In the genomic region with DNA sequence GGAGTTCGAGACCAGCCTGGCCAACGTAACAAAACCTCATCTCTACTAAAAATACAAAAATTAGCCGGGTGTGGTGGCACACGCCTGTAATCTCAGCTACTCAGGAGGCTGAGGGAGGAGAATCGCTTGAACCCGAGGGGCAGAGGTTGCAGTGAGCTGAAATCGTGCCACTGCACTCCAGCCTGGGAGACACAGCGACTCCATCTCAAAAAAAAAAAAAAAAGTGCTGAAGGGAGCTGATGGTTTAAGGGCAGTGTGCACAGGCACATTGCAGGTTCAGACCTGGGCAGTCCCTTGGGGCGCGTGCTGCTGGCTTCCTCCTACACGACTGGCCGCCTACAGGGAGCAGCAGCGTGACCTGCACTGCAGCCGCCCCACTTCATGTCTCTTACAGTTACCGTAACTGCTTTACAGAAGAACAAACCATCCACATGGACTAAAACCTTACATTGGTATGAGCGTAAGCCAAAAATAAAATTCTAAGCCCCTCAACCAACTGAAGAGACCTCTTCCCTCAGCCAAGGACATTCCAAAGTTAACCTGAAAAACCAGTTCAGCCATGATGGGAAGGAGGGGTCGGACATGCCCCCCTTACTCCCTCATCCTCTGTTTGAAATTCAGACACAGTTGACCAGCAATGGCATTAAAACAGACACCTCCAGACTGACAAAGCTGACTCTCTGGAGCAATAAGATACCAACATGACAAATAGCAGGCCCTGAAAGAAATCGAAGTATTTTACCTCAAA, we compare ENCODE assay signal across 1 cellular context.
TF ChIP-seq lines count a peak whose summit lies in the region.

No MANE protein-coding gene starts in this region.

TF ChIP-seq in HEK293, 187 proteins besides CTCF, POLR2A, EP300 and RAD21 (continued from another document):
- TF ChIP-seq, protein P1, sequence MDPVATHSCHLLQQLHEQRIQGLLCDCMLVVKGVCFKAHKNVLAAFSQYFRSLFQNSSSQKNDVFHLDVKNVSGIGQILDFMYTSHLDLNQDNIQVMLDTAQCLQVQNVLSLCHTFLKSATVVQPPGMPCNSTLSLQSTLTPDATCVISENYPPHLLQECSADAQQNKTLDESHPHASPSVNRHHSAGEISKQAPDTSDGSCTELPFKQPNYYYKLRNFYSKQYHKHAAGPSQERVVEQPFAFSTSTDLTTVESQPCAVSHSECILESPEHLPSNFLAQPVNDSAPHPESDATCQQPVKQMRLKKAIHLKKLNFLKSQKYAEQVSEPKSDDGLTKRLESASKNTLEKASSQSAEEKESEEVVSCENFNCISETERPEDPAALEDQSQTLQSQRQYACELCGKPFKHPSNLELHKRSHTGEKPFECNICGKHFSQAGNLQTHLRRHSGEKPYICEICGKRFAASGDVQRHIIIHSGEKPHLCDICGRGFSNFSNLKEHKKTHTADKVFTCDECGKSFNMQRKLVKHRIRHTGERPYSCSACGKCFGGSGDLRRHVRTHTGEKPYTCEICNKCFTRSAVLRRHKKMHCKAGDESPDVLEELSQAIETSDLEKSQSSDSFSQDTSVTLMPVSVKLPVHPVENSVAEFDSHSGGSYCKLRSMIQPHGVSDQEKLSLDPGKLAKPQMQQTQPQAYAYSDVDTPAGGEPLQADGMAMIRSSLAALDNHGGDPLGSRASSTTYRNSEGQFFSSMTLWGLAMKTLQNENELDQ (tag by site-specific recombination; IDR thresholded peaks at IDR 0.05; ENCODE audit: low read depth): no peak
- TF ChIP-seq, protein P2, sequence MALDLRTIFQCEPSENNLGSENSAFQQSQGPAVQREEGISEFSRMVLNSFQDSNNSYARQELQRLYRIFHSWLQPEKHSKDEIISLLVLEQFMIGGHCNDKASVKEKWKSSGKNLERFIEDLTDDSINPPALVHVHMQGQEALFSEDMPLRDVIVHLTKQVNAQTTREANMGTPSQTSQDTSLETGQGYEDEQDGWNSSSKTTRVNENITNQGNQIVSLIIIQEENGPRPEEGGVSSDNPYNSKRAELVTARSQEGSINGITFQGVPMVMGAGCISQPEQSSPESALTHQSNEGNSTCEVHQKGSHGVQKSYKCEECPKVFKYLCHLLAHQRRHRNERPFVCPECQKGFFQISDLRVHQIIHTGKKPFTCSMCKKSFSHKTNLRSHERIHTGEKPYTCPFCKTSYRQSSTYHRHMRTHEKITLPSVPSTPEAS (tag by site-specific recombination; IDR thresholded peaks at IDR 0.05): no peak
